In genomic region chrX:103215037-103215767, GRCh38 we compare ENCODE assay signal across 8 cellular contexts. TPM values are rescaled to one million over a fixed set of nuclear protein-coding genes. Genes with fewer than 3 reads are reported as not detected.
DNase-seq lines count a peak whose midpoint lies in the region; ATAC-seq and TF ChIP-seq lines count a peak whose summit lies in the region.

TSS of gene BEX4 (plus strand) at chrX:103215108. CDS start at chrX:103216154, 1,046 bp downstream.

- H3K9me2 ChIP-seq in HCT116 (ENCODE audit: insufficient read depth), result no peaks in the 10 kb centered on the region

- peak within 1 kb of the TSS; percentile 49 for H3K4me3 ChIP-seq in GM12864 (ENCODE audit: low read depth, low read length)
- 0 out of 4 replicates have a peak within 1 kb of the TSS, but pooled peaks have one; percentile 7 to 13 for H3K4me3 ChIP-seq in HCT116 (replicated peaks in 1 of 2; ENCODE audit: low read depth in 1 of 2, low read length in 2 of 2)
- H3K4me3 ChIP-seq in spleen, result peak within 1 kb of the TSS; percentile 45 to 84 (median 56)

- TF ChIP-seq RAD21 in HCT116 (IDR thresholded peaks at IDR 0.05; ENCODE audit: low read depth), result no peak

- H3K27me3 ChIP-seq in HCT116 (ENCODE audit: insufficient read depth, low read length) (no peaks in the 10 kb centered on the region), spleen (replicated peaks in 1 of 7) (peaks cover 0 to 16% (median 0%) of the 10 kb centered on the region in 7 donors)

- no peaks in the 10 kb centered on the region for H3K9me3 ChIP-seq in HCT116 (ENCODE audit: control insufficient read depth in 1 of 2, insufficient read depth in 1 of 2, low read depth in 1 of 2, low read length in 2 of 2)
- no peaks in the 10 kb centered on the region for H3K9me3 ChIP-seq in spleen

- 1 to 59% (median 3%) methylated on average over 12 to 66 of the region's 67 CpGs for WGBS in spleen, 5 donors

- ATAC-seq in HCT116, result peak; percentile 80

- peak within 1 kb of the TSS; percentile 47 for H3K4me2 ChIP-seq in HCT116 (ENCODE audit: low read length)

- H3K9ac ChIP-seq in HCT116 (ENCODE audit: low read length), result no peak within 1 kb of the TSS

- RAD21 ChIA-PET in HCT116 (lab: Charles Lee; ENCODE audit: low non-redundant PET in 1 of 2, low total read pairs in 2 of 2, uncharacterized antibody in 2 of 2, unreplicated experiment in 2 of 2), result no interaction called here

- intact Hi-C loops in HCT116 (cut with micrococcal nuclease) (no loop called here), spleen (cut with DNase I; ENCODE audit: low total_unique reads) (no loop called here)

- no peak within 1 kb of the TSS for H2AFZ ChIP-seq in HCT116 (ENCODE audit: low read depth, low read length, poor library complexity, severe bottlenecking)

- no peak for TF ChIP-seq POLR2A in HCT116 (IDR thresholded peaks at IDR 0.05; ENCODE audit: borderline replicate concordance, extremely low read depth, insufficient read depth, insufficient read length)
- TF ChIP-seq POLR2A in spleen (IDR thresholded peaks at IDR 0.05), result peak in 2 of 3 donors; percentile 69 to 84

- H3K36me3 ChIP-seq in HCT116 (ENCODE audit: control insufficient read depth in 1 of 2, insufficient read depth in 2 of 2, low read length in 2 of 2) (no peaks in the 10 kb centered on the region), spleen (no peaks in the 10 kb centered on the region)

- CTCF ChIA-PET in HCT116 (lab: Charles Lee), result no interaction called here

- TF ChIP-seq CTCF in GM12864 (IDR thresholded peaks at IDR 0.05; ENCODE audit: low read depth, low read length, missing control alignments) (no peak), HCT116 (IDR thresholded peaks at IDR 0.05 in 2 of 3, conservative IDR thresholded peaks at IDR 0.05 in 1 of 3; ENCODE audit: borderline replicate concordance in 1 of 3, insufficient read depth in 1 of 3, low read depth in 2 of 3, low read length in 2 of 3) (no peak), spleen (IDR thresholded peaks at IDR 0.05 in 8 of 11, conservative IDR thresholded peaks at IDR 0.05 in 3 of 11) (no peak)

- no peak within 1 kb of the TSS for H3K27ac ChIP-seq in HCT116 (ENCODE audit: low read depth, low read length)
- H3K27ac ChIP-seq in spleen, result peak within 1 kb of the TSS; percentile 72 to 92 (median 90)

- no TSS peak for BruUV-seq in HCT116 (replicated peaks; lab: Mats Ljungman, UMichigan)

- no peaks in the 10 kb centered on the region for H3K79me2 ChIP-seq in HCT116 (ENCODE audit: insufficient read depth, low read length)

- POLR2A ChIA-PET in HCT116 (lab: Charles Lee), result no interaction called here

- DNase-seq in GM12864 (ENCODE audit: low read depth) (no peak), HCT116 (ENCODE audit: low read depth, low spot score) (peak; percentile 6), NCI-H1105 (lab: John Stamatoyannopoulos, UW) (peak; percentile 57), inferior parietal cortex (ENCODE audit: extremely low spot score) (peak; percentile 81), spleen (peak; percentile 94), RPMI8226 (no peak)
- peak; percentile 51 for DNase-seq in activated CD4-positive, CD25-positive, alpha-beta regulatory T cell treated with anti-CD3 and anti-CD28 coated beads, Interleukin-2, amount 50 U/mL, for 16 hours (ENCODE audit: low read depth, low spot score)
- DNase-seq in central memory CD4-positive, alpha-beta T cell, result peak; percentile 76

- no peaks in the 10 kb centered on the region for H4K20me1 ChIP-seq in HCT116 (ENCODE audit: insufficient read depth)

- H3K4me1 ChIP-seq in HCT116 (ENCODE audit: control insufficient read depth in 1 of 2, insufficient read depth in 2 of 2, low read length in 2 of 2) (peaks cover 0 to 4% of the 10 kb centered on the region in 2 experiments; a peak in 1 of 4 replicates), spleen (peaks cover 0 to 12% (median 2%) of the 10 kb centered on the region in 6 donors)

TF ChIP-seq in HCT116, 20 proteins besides CTCF, POLR2A, EP300 and RAD21:
- TF ChIP-seq YY1 (IDR thresholded peaks at IDR 0.05; ENCODE audit: extremely low read depth, insufficient replicate concordance, low read depth, low read length), result no peak
- no peak for TF ChIP-seq ZBTB33 (IDR thresholded peaks at IDR 0.05; ENCODE audit: extremely low read depth, insufficient replicate concordance, low read length)
- TF ChIP-seq ZFX (IDR thresholded peaks at IDR 0.05), result no peak
- no peak for TF ChIP-seq SP1 (IDR thresholded peaks at IDR 0.05; ENCODE audit: low read depth)
- TF ChIP-seq EZH2phosphoT487 (IDR thresholded peaks at IDR 0.05; ENCODE audit: borderline replicate concordance), result no peak
- no peak for TF ChIP-seq FOSL1 (IDR thresholded peaks at IDR 0.05; ENCODE audit: low read depth)
- TF ChIP-seq EGR1 (IDR thresholded peaks at IDR 0.05; ENCODE audit: low read depth), result no peak
- TF ChIP-seq SRF (IDR thresholded peaks at IDR 0.05; ENCODE audit: low read depth), result no peak
- no peak for TF ChIP-seq ZNF274 (IDR thresholded peaks at IDR 0.05; ENCODE audit: low read depth, low read length)
- no peak for TF ChIP-seq SIN3A (IDR thresholded peaks at IDR 0.05; ENCODE audit: low read depth)
- TF ChIP-seq TCF7L2 (IDR thresholded peaks at IDR 0.05; ENCODE audit: borderline replicate concordance, extremely low read depth, insufficient read depth, insufficient read length), result no peak
- TF ChIP-seq REST (IDR thresholded peaks at IDR 0.05; ENCODE audit: low read depth), result no peak
- no peak for TF ChIP-seq ELF1 (IDR thresholded peaks at IDR 0.05; ENCODE audit: borderline replicate concordance, low read depth)
- TF ChIP-seq CEBPB (IDR thresholded peaks at IDR 0.05; ENCODE audit: low read depth), result no peak
- no peak for TF ChIP-seq MAX (IDR thresholded peaks at IDR 0.05)
- TF ChIP-seq POLR2AphosphoS5 (IDR thresholded peaks at IDR 0.05; ENCODE audit: low read depth, low read length), result no peak
- TF ChIP-seq ATF3 (IDR thresholded peaks at IDR 0.05), result no peak
- no peak for TF ChIP-seq JUND (IDR thresholded peaks at IDR 0.05)
- no peak for TF ChIP-seq CBX3 (IDR thresholded peaks at IDR 0.05; ENCODE audit: low read depth)
- no peak for TF ChIP-seq EZH2 (IDR thresholded peaks at IDR 0.05)

RNA-seq across cellular contexts. Expression of gene BEX4, which starts in this region (rescaled TPM):
- total RNA-seq in HCT116 (2021; ENCODE audit: unreplicated experiment) (0.91 TPM), spleen (10 to 100 TPM; 26.0 to 58.6 (median 46.6) TPM)
- polyA plus RNA-seq in HCT116 (2012), result 0.49 and 0.75 TPM in 2 replicates
- 10 to 100 TPM; 45.7 to 72.7 (median 57.6) TPM for polyA plus RNA-seq in spleen

Comparison
In these comparisons a context has a peak if more than half of its experiments do, and no peak if none do; other contexts are left out.
1. RNA of gene BEX4 (total RNA-seq): 26.0 to 58.6 TPM in spleen; 0.91 TPM in HCT116 (single experiment); every median in the first group is over 10 times any median in the second.
2. Peak in DNase-seq, ATAC-seq, H3K4me3 ChIP-seq and H3K4me2 ChIP-seq in HCT116; RNA of the gene not detected or under 1 TPM.
3. DNase-seq: peak in NCI-H1105 (single experiment), activated CD4-positive, CD25-positive, alpha-beta regulatory T cell treated with anti-CD3 and anti-CD28 coated beads, Interleukin-2, amount 50 U/mL, for 16 hours (single experiment), central memory CD4-positive, alpha-beta T cell (single experiment), inferior parietal cortex (single experiment) and spleen (single experiment); none in GM12864 (single experiment) and RPMI8226 (single experiment).
4. Peak in every context shown above with its lines, with median percentiles within 50 percentile points of each other: H3K4me3 ChIP-seq.